In the genomic region with DNA sequence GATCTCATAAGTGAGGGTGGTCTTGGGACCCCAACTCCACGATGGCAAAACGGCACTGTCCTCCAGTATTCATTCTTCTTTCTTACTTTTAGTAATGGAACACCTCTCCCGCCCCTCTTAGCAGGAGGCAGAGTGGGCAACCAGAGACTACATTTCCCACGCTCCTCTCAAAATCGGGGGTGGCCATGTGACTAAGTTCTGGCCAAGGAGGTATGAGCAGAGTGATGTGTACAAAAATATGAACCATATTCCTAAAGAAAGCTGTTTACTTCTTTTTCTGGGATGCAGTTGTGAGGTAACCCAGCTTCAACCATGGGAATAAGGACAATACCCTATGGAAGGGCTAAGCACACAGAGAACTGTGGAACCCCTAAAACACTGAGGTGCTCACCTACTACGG, we compare ENCODE assay signal across 1 cellular context.
TF ChIP-seq lines count a peak whose summit lies in the region.

No MANE protein-coding gene starts in this region.

TF ChIP-seq in HepG2, 621 proteins besides CTCF, POLR2A, EP300 and RAD21:
- TF ChIP-seq ZNF143 (CRISPR knock-in tag; IDR thresholded peaks at IDR 0.05): 0 out of 2 replicates have a peak, but pooled peaks have one; percentile 31
- TF ChIP-seq IKZF5 (CRISPR knock-in tag; IDR thresholded peaks at IDR 0.05): no peak
